1 cellular context compared by ENCODE assay signal in the genomic region with DNA sequence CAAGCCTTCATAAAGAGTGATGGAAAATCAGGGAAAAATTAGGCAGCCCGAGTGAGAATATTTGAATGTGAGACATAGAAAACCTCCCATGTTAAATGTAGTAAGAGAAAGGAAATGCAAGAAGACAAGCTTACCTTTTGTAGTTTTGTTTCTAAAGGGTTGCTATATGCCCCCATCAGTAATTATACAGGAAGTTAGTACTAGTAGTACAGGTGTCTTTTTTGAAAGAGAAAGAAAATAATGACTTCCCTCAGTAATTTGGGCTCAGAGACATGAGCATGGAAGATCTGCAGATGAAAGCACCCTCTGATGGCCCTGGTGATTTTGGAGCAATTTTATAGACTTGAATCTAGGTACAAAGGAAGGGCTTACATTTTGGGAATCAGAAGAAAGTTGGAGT.
TF ChIP-seq lines count a peak whose summit lies in the region.

No MANE protein-coding gene starts in this region.

TF ChIP-seq in WTC11, 78 proteins besides CTCF, POLR2A, EP300 and RAD21 (continued from another document):
- TF ChIP-seq, protein P1, sequence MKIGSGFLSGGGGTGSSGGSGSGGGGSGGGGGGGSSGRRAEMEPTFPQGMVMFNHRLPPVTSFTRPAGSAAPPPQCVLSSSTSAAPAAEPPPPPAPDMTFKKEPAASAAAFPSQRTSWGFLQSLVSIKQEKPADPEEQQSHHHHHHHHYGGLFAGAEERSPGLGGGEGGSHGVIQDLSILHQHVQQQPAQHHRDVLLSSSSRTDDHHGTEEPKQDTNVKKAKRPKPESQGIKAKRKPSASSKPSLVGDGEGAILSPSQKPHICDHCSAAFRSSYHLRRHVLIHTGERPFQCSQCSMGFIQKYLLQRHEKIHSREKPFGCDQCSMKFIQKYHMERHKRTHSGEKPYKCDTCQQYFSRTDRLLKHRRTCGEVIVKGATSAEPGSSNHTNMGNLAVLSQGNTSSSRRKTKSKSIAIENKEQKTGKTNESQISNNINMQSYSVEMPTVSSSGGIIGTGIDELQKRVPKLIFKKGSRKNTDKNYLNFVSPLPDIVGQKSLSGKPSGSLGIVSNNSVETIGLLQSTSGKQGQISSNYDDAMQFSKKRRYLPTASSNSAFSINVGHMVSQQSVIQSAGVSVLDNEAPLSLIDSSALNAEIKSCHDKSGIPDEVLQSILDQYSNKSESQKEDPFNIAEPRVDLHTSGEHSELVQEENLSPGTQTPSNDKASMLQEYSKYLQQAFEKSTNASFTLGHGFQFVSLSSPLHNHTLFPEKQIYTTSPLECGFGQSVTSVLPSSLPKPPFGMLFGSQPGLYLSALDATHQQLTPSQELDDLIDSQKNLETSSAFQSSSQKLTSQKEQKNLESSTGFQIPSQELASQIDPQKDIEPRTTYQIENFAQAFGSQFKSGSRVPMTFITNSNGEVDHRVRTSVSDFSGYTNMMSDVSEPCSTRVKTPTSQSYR (CRISPR knock-in tag; IDR thresholded peaks at IDR 0.05) = no peak
- no peak for TF ChIP-seq PRRX2 (CRISPR knock-in tag; IDR thresholded peaks at IDR 0.05)
